Comparison of ENCODE assay signal across 18 cellular contexts in genomic region chr22:38921801-38922200, GRCh38. TPM values are rescaled to one million over a fixed set of nuclear protein-coding genes. Genes with fewer than 3 reads are reported as not detected.
DNase-seq lines count a peak whose midpoint lies in the region; TF ChIP-seq lines count a peak whose summit lies in the region.
"Had no signal": no experiment of that assay in that cellular context is flagged by ENCODE, and none has a peak within 500 bp of the region (broad histone marks: within the 10 kb centered on the region; RNA-seq: fewer than 3 reads in every experiment).

No MANE protein-coding gene starts in this region.

- BruUV-seq in Caco-2 (replicated peaks; lab: Mats Ljungman, UMichigan): no TSS peak
- no TSS peak for BruUV-seq in mammary epithelial cell (replicated peaks; lab: Mats Ljungman, UMichigan)

- in situ Hi-C loops in mammary epithelial cell (cut with MboI; ENCODE audit: low sequenced_read_pairs in 2 of 2): no loop called here

- H3K4me2 ChIP-seq in mammary epithelial cell (ENCODE audit: insufficient read depth, low read depth, low read length): no peak overlapping the region
- H3K4me2 ChIP-seq: GM23338 had no signal

- dilution Hi-C loops in mammary epithelial cell (cut with HindIII; ENCODE audit: low sequenced_read_pairs): no loop called here

- no peaks in the 10 kb centered on the region for H3K36me3 Mint-ChIP-seq in Caco-2 (ENCODE audit: insufficient read depth, unreplicated experiment)
- no peaks in the 10 kb centered on the region for H3K36me3 Mint-ChIP-seq in activated naive CD8-positive, alpha-beta T cell treated with anti-CD3 and anti-CD28 coated beads for 36 hours

- H3K27me3 ChIP-seq in Caco-2 (replicated peaks; ENCODE audit: control insufficient read depth, insufficient read depth, low read length): no peaks in the 10 kb centered on the region
- no peaks in the 10 kb centered on the region for H3K27me3 ChIP-seq in mucosa of rectum (ENCODE audit: control insufficient read depth in 2 of 2, insufficient read depth in 2 of 2, low read length in 2 of 2)
- no peaks in the 10 kb centered on the region for H3K27me3 ChIP-seq in mammary epithelial cell (ENCODE audit: insufficient read depth, low read length)
- H3K27me3 ChIP-seq: SJCRH30 had no signal

- H3K9me3 ChIP-seq in Caco-2 (no peaks in the 10 kb centered on the region), mucosa of rectum (ENCODE audit: control insufficient read depth in 2 of 2, low read length in 2 of 2) (no peaks in the 10 kb centered on the region), mammary epithelial cell (replicated peaks; ENCODE audit: insufficient read depth, low read length) (no peaks in the 10 kb centered on the region)
- H3K9me3 ChIP-seq: SJCRH30 had no signal

- TF ChIP-seq CTCF in Caco-2 (IDR thresholded peaks at IDR 0.05; ENCODE audit: insufficient read depth in 1 of 2, low read depth in 1 of 2, low read length in 1 of 2, severe bottlenecking in 1 of 2, unreplicated experiment in 1 of 2) (no peak), mammary epithelial cell (conservative IDR thresholded peaks at IDR 0.05 in 1 of 2, IDR thresholded peaks at IDR 0.05 in 1 of 2; ENCODE audit: extremely low read depth in 1 of 2, insufficient read depth in 1 of 2, low read depth in 1 of 2, low read length in 2 of 2) (no peak)

- H3K4me1 Mint-ChIP-seq in Caco-2 (ENCODE audit: low read depth, unreplicated experiment): peaks cover 13% of the 10 kb centered on the region
- peaks cover 7% of the 10 kb centered on the region for H3K4me1 Mint-ChIP-seq in activated naive CD8-positive, alpha-beta T cell treated with anti-CD3 and anti-CD28 coated beads for 36 hours

- H3K4me3 ChIP-seq in Caco-2 (ENCODE audit: low read depth, low read length) (no peak overlapping the region), mucosa of rectum (ENCODE audit: low read length in 2 of 2) (no peak overlapping the region), mammary epithelial cell (replicated peaks in 1 of 3; ENCODE audit: insufficient read depth in 1 of 3, low read depth in 2 of 3, low read length in 3 of 3) (no peak overlapping the region)
- H3K4me3 ChIP-seq: GM23338, SJCRH30 had no signal

- DNase-seq in Caco-2 (peak; percentile 90 to 95), HuH-7 (ENCODE audit: low spot score) (peak; percentile 53), RPMI8226 (peak; percentile 30), mammary epithelial cell (no peak), NOMO-1 treated with DMSO at 0.1 percent for 48 hours (lab: John Stamatoyannopoulos, UW; ENCODE audit: unreplicated experiment) (no peak)
- no peak for DNase-seq in activated naive CD8-positive, alpha-beta T cell treated with anti-CD3 and anti-CD28 coated beads for 36 hours
- DNase-seq: ACHN, C1 segment of cervical spinal cord, IMR-90, Kasumi-1, NCI-H187, NCI-H2107, NCI-H524 treated with DMSO at 0.1 percent for 48 hours had no signal

- H3K36me3 ChIP-seq in Caco-2 (ENCODE audit: control insufficient read depth, insufficient read depth, low read length) (no peaks in the 10 kb centered on the region), mucosa of rectum (ENCODE audit: control insufficient read depth in 2 of 2, insufficient read depth in 2 of 2, low read length in 2 of 2) (no peaks in the 10 kb centered on the region), mammary epithelial cell (ENCODE audit: insufficient read depth, low read length) (no peaks in the 10 kb centered on the region)
- H3K36me3 ChIP-seq: SJCRH30 had no signal

- WGBS in mammary epithelial cell (ENCODE audit: low coverage, missing lambda C conversion rate): 76% methylated on average over 4 of the region's 4 CpGs

- no peaks in the 10 kb centered on the region for H3K79me2 ChIP-seq in mammary epithelial cell (ENCODE audit: insufficient read depth, low read length)

- intact Hi-C loops in Caco-2 (cut with micrococcal nuclease; ENCODE audit: unreplicated experiment): loop anchor here (1.0 kb wide), 1 partner anchor 52 kb away; no protein-coding TSS in a partner anchor
- intact Hi-C loops in mammary epithelial cell (cut with micrococcal nuclease): loop anchor here (5.0 kb wide), 1 partner anchor 50 kb away; the partner anchor contains the start of gene CBX6

- H3K4me1 ChIP-seq in Caco-2: peaks cover 55% of the 10 kb centered on the region
- peaks cover 40 to 43% of the 10 kb centered on the region in 2 donors for H3K4me1 ChIP-seq in mucosa of rectum (ENCODE audit: control insufficient read depth in 2 of 2, insufficient read depth in 2 of 2, low read length in 2 of 2)
- H3K4me1 ChIP-seq in mammary epithelial cell (ENCODE audit: insufficient read depth, low read length): peaks cover 23% of the 10 kb centered on the region

- H3K4me3 Mint-ChIP-seq in Caco-2 (ENCODE audit: unreplicated experiment): peak overlapping the region; percentile 47
- no peak overlapping the region for H3K4me3 Mint-ChIP-seq in activated naive CD8-positive, alpha-beta T cell treated with anti-CD3 and anti-CD28 coated beads for 36 hours
- H3K4me3 Mint-ChIP-seq: GM23338 had no signal

- H3K27ac ChIP-seq in mucosa of rectum (ENCODE audit: low read depth in 2 of 2, low read length in 2 of 2) (peak overlapping the region; percentile 74 to 79), mammary epithelial cell (ENCODE audit: insufficient read depth, low read depth, low read length) (no peak overlapping the region)
- H3K27ac ChIP-seq: SJCRH30 had no signal

- H4K20me1 ChIP-seq in mammary epithelial cell (ENCODE audit: insufficient read depth, low read length): no peaks in the 10 kb centered on the region

- no peaks in the 10 kb centered on the region for H3K9me3 Mint-ChIP-seq in Caco-2 (ENCODE audit: unreplicated experiment)
- no peaks in the 10 kb centered on the region for H3K9me3 Mint-ChIP-seq in activated naive CD8-positive, alpha-beta T cell treated with anti-CD3 and anti-CD28 coated beads for 36 hours
- H3K9me3 Mint-ChIP-seq: GM23338 had no signal

- peak overlapping the region; percentile 81 for H3K27ac Mint-ChIP-seq in Caco-2 (ENCODE audit: unreplicated experiment)
- no peak overlapping the region for H3K27ac Mint-ChIP-seq in activated naive CD8-positive, alpha-beta T cell treated with anti-CD3 and anti-CD28 coated beads for 36 hours
- H3K27ac Mint-ChIP-seq: GM23338 had no signal

- no peaks in the 10 kb centered on the region for H3K27me3 Mint-ChIP-seq in Caco-2 (ENCODE audit: insufficient read depth, unreplicated experiment)
- peaks cover 47% of the 10 kb centered on the region for H3K27me3 Mint-ChIP-seq in activated naive CD8-positive, alpha-beta T cell treated with anti-CD3 and anti-CD28 coated beads for 36 hours

- POLR2A ChIA-PET in Caco-2 (lab: Charles Lee): interaction anchor here (0.6 to 1.1 kb wide), 4 partner anchors 30 to 166 kb away, joined by 3 read pairs; partner anchors contain the start of gene APOBEC3B

- CTCF ChIA-PET in Caco-2 (lab: Charles Lee) (interaction anchor here (0.5 to 1.8 kb wide), 3 partner anchors 51 to 81 kb away, joined by 3 to 20 read pairs (median 3); no protein-coding TSS in a partner anchor), mammary epithelial cell (lab: Charles Lee; ENCODE audit: low non-redundant PET) (no interaction called here)

- H3K9ac ChIP-seq in mucosa of rectum (ENCODE audit: low read depth in 1 of 2, low read length in 2 of 2): peak overlapping the region in 1 of 2 donors; percentile 49
- H3K9ac ChIP-seq in mammary epithelial cell (ENCODE audit: insufficient read depth, low read length): no peak overlapping the region

- H2AFZ ChIP-seq in mammary epithelial cell (ENCODE audit: low read depth, low read length): no peak overlapping the region
- H2AFZ ChIP-seq: GM23338 had no signal

RNA-seq across cellular contexts. Expression of gene APOBEC3A, which starts 35.6 kb away (rescaled TPM):
- total RNA-seq in Caco-2 (2022): not detected in 2 replicates
- total RNA-seq in mammary epithelial cell: not detected
- polyA plus RNA-seq in mammary epithelial cell: not detected
- polyA minus RNA-seq in mammary epithelial cell: not detected
- total RNA-seq in activated naive CD8-positive, alpha-beta T cell treated with anti-CD3 and anti-CD28 coated beads for 36 hours: not detected
- total RNA-seq: GM23338; HT-29; IMR-90; SJCRH30; T-helper 1 cell treated with Interleukin-12 subunit alpha and Interleukin-12 subunit beta and Interleukin-4 antibody, amounts not matched to agents 30 ng/mL and 1 ng/mL, for 36 hours had no signal
- polyA plus RNA-seq: IMR-90 had no signal

RNA-seq across cellular contexts. Expression of gene CBX6, which starts 49.8 kb away (rescaled TPM):
- total RNA-seq in Caco-2 (2022) (52.2 and 55.9 TPM in 2 replicates), mammary epithelial cell (10 to 100 TPM; 32.3 to 55.7 TPM)
- 17.2 TPM for polyA plus RNA-seq in mammary epithelial cell
- polyA minus RNA-seq in mammary epithelial cell: 49.3 TPM
- 100 to 1,000 TPM; 141 TPM for total RNA-seq in activated naive CD8-positive, alpha-beta T cell treated with anti-CD3 and anti-CD28 coated beads for 36 hours

Comparison
In these comparisons a context has a peak if more than half of its experiments do, and no peak if none do; other contexts are left out.
1. DNase-seq: peak in Caco-2 (2 of 2), HuH-7 (single experiment) and RPMI8226 (single experiment); none in mammary epithelial cell (single experiment), NOMO-1 treated with DMSO at 0.1 percent for 48 hours (single experiment) and activated naive CD8-positive, alpha-beta T cell treated with anti-CD3 and anti-CD28 coated beads for 36 hours (single experiment).